In the genomic region with DNA sequence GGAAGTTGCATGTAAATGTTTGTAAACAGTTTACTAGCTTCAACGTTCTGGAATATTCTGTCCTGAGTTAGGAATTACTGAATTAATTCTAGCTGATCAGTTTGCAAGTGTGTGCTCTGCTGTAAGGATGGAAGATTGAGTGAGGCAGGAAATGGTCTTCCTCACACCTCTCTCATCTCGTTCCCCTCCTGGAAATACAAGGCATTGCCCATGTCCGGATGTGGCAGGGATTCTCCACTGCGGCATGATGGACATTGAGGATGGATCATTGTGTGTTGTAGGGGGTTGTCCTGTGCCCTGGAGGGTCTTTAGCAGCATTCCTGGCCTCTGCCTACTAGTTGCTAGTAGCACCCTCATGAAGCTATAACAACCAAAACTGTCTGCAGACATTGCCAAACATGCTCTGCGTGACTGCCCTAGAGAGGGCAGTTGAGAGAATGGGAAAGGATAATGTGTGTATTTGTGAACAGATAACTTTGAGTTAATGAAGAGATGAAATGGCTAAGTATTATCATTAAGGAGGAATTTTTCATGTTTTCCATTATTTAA, we compare ENCODE assay signal across 9 cellular contexts. TPM values are rescaled to one million over a fixed set of nuclear protein-coding genes. Genes with fewer than 3 reads are reported as not detected.
DNase-seq lines count a peak whose midpoint lies in the region; ATAC-seq and TF ChIP-seq lines count a peak whose summit lies in the region.
"Had no signal": no experiment of that assay in that cellular context is flagged by ENCODE, and none has a peak within 500 bp of the region (broad histone marks: within the 10 kb centered on the region; RNA-seq: fewer than 3 reads in every experiment).

No MANE protein-coding gene starts in this region.

- H3K4me1 Mint-ChIP-seq in CD8-positive, alpha-beta T cell (ENCODE audit: low read depth), result peaks cover 79% of the 10 kb centered on the region

- H3K4me3 ChIP-seq in CD8-positive, alpha-beta T cell (ENCODE audit: low read depth, low read length), result no peak overlapping the region
- 0 out of 2 replicates have a peak overlapping the region, but pooled peaks have one; percentile 7 for H3K4me3 ChIP-seq in SJSA1
- no peak overlapping the region for H3K4me3 ChIP-seq in esophagus (ENCODE audit: low read depth in 1 of 2, low read length in 2 of 2)
- no peak overlapping the region for H3K4me3 ChIP-seq in rectal smooth muscle tissue (ENCODE audit: low read length)
- H3K4me3 ChIP-seq in adrenal gland, result no peak overlapping the region

- peak; percentile 21 for ATAC-seq in CD8-positive, alpha-beta T cell

- no peaks in the 10 kb centered on the region for H3K27me3 Mint-ChIP-seq in CD8-positive, alpha-beta T cell (ENCODE audit: low read depth)

- no peaks in the 10 kb centered on the region for H3K36me3 ChIP-seq in CD8-positive, alpha-beta T cell (ENCODE audit: insufficient read depth, low read length)
- H3K36me3 ChIP-seq in SJSA1 (no peaks in the 10 kb centered on the region), esophagus (ENCODE audit: control insufficient read depth in 2 of 2, insufficient read depth in 2 of 2, low read length in 1 of 2) (no peaks in the 10 kb centered on the region), rectal smooth muscle tissue (ENCODE audit: control insufficient read depth, insufficient read depth, low read length) (no peaks in the 10 kb centered on the region), adrenal gland (replicated peaks in 1 of 2) (no peaks in the 10 kb centered on the region)

- peak overlapping the region; percentile 94 for H3K27ac ChIP-seq in CD8-positive, alpha-beta T cell (ENCODE audit: low read depth, low read length)
- H3K27ac ChIP-seq in SJSA1, result peak overlapping the region; percentile 97
- peak overlapping the region; percentile 47 to 61 for H3K27ac ChIP-seq in esophagus (ENCODE audit: low read depth in 2 of 2, low read length in 1 of 2)
- peak overlapping the region; percentile 79 for H3K27ac ChIP-seq in rectal smooth muscle tissue (ENCODE audit: low read depth, low read length)
- H3K27ac ChIP-seq in adrenal gland, result peak overlapping the region in 2 of 5 donors; percentile 44 to 72

- POLR2A ChIA-PET in CD8-positive, alpha-beta T cell (lab: Charles Lee), result interaction anchor here (0.6 to 2.4 kb wide), 6 partner anchors 11 to 99 kb away, joined by 3 to 22 read pairs (median 6); a partner anchor contains a TSS

- peaks cover 63% of the 10 kb centered on the region for H3K4me1 ChIP-seq in CD8-positive, alpha-beta T cell (ENCODE audit: insufficient read depth, low read length)
- H3K4me1 ChIP-seq in SJSA1 (replicated peaks) (peaks cover 29% of the 10 kb centered on the region), esophagus (ENCODE audit: control insufficient read depth in 2 of 2, insufficient read depth in 2 of 2, low read length in 1 of 2) (no peaks in the 10 kb centered on the region), rectal smooth muscle tissue (ENCODE audit: control insufficient read depth, insufficient read depth, low read length) (peaks cover 12% of the 10 kb centered on the region), adrenal gland (replicated peaks in 1 of 2) (peaks cover 0 to 27% of the 10 kb centered on the region in 2 donors)

- no peak for TF ChIP-seq CTCF in CD8-positive, alpha-beta T cell (IDR thresholded peaks at IDR 0.05)
- no peak for TF ChIP-seq CTCF in adrenal gland (IDR thresholded peaks at IDR 0.05)

- TF ChIP-seq POLR2A in adrenal gland (IDR thresholded peaks at IDR 0.05), result no peak

- no peaks in the 10 kb centered on the region for H3K9me3 ChIP-seq in CD8-positive, alpha-beta T cell (ENCODE audit: low read length)
- H3K9me3 ChIP-seq in SJSA1 (replicated peaks), result no peaks in the 10 kb centered on the region
- H3K9me3 ChIP-seq in esophagus (ENCODE audit: control insufficient read depth in 2 of 2, insufficient read depth in 1 of 2, low read depth in 1 of 2, low read length in 1 of 2), result no peaks in the 10 kb centered on the region
- no peaks in the 10 kb centered on the region for H3K9me3 ChIP-seq in adrenal gland (replicated peaks in 1 of 3)

- peak in 1 of 7 experiments; percentile 11 for DNase-seq in CD8-positive, alpha-beta T cell
- DNase-seq in SJSA1 (ENCODE audit: low read depth in 1 of 2, low spot score in 2 of 2) (peak in 1 of 2 experiments; percentile 48), G401 (ENCODE audit: low spot score) (no peak), adrenal gland (no peak), DMS53 (lab: John Stamatoyannopoulos, UW) (no peak), NCI-H187 treated with DMSO at 0.1 percent for 48 hours (lab: John Stamatoyannopoulos, UW) (no peak)
- DNase-seq: DMS79 treated with DMSO at 0.1 percent for 48 hours had no signal

- H3K9ac ChIP-seq in rectal smooth muscle tissue (ENCODE audit: low read length), result no peak overlapping the region

- H3K9me3 Mint-ChIP-seq in CD8-positive, alpha-beta T cell, result no peaks in the 10 kb centered on the region

- CTCF ChIA-PET in CD8-positive, alpha-beta T cell (lab: Charles Lee), result interaction anchor here (1.3 to 5.8 kb wide), 2 partner anchors 11 to 16 kb away, joined by 5 to 30 read pairs; a partner anchor contains a TSS

- intact Hi-C loops in CD8-positive, alpha-beta T cell (cut with DNase I, micrococcal nuclease), result loop anchor here in 1 of 2 experiments (1.0 to 5.0 kb wide), 3 partner anchors 12 to 413 kb away; a partner anchor contains a TSS
- intact Hi-C loops in adrenal gland (cut with DNase I), result no loop called here

- WGBS in esophagus, 2 donors, result 44 to 72% methylated on average over 5 of the region's 5 CpGs
- WGBS in adrenal gland, 4 donors, result 37 to 80% (median 62%) methylated on average over 3 to 5 of the region's 5 CpGs

- H3K4me3 Mint-ChIP-seq in CD8-positive, alpha-beta T cell, result peak overlapping the region; percentile 71

- H3K36me3 Mint-ChIP-seq in CD8-positive, alpha-beta T cell, result peaks cover 29% of the 10 kb centered on the region

- H3K27me3 ChIP-seq in CD8-positive, alpha-beta T cell (ENCODE audit: insufficient read depth, low read length), result no peaks in the 10 kb centered on the region
- H3K27me3 ChIP-seq in SJSA1 (replicated peaks) (no peaks in the 10 kb centered on the region), esophagus (ENCODE audit: control insufficient read depth in 1 of 2, insufficient read depth in 2 of 2, low read length in 2 of 2) (no peaks in the 10 kb centered on the region), rectal smooth muscle tissue (ENCODE audit: control insufficient read depth, insufficient read depth, low read length) (no peaks in the 10 kb centered on the region), adrenal gland (no peaks in the 10 kb centered on the region)

- in situ Hi-C loops in G401 (cut with HindIII; ENCODE audit: low sequenced_read_pairs), result no loop called here

- peak overlapping the region; percentile 97 for H3K27ac Mint-ChIP-seq in CD8-positive, alpha-beta T cell

RNA-seq across cellular contexts. Expression of a gene that starts 12.6 kb away (rescaled TPM):
- 10 to 100 TPM; 33.9 to 35.2 TPM for total RNA-seq in CD8-positive, alpha-beta T cell
- 4.6 and 7.4 TPM in 2 replicates for total RNA-seq in SJSA1 (2014; rRNA removed; shearing (Covaris generic))
- polyA plus RNA-seq in esophagus (1 to 10 TPM; 1.5 to 1.6 TPM), adrenal gland (1 to 10 TPM; 2.5 to 6.7 (median 4.6) TPM)
- total RNA-seq in G401 (2014; rRNA removed; shearing (Covaris generic)), result 0.80 and 4.3 TPM in 2 replicates
- total RNA-seq in adrenal gland, result 10 to 100 TPM in 4 of 8 donors, 1 to 10 TPM in 4; 3.3 to 21.6 (median 11.0) TPM

RNA-seq across cellular contexts. Expression of a gene that starts 39.6 kb away (rescaled TPM):
- total RNA-seq in CD8-positive, alpha-beta T cell, result 10 to 100 TPM; 21.1 to 21.2 TPM
- total RNA-seq in SJSA1 (2014; rRNA removed; shearing (Covaris generic)), result 3.7 and 4.2 TPM in 2 replicates
- polyA plus RNA-seq in esophagus, result 10 to 100 TPM; 11.5 to 11.9 TPM
- 0.49 TPM in 1 of 2 replicates, not detected in the other for total RNA-seq in G401 (2014; rRNA removed; shearing (Covaris generic))
- total RNA-seq in adrenal gland, result 1 to 10 TPM in 7 of 8 donors, not detected in 1; 2.9 to 9.7 (median 8.3) TPM
- 10 to 100 TPM; 23.7 to 49.1 (median 44.6) TPM for polyA plus RNA-seq in adrenal gland
